In the genomic region with DNA sequence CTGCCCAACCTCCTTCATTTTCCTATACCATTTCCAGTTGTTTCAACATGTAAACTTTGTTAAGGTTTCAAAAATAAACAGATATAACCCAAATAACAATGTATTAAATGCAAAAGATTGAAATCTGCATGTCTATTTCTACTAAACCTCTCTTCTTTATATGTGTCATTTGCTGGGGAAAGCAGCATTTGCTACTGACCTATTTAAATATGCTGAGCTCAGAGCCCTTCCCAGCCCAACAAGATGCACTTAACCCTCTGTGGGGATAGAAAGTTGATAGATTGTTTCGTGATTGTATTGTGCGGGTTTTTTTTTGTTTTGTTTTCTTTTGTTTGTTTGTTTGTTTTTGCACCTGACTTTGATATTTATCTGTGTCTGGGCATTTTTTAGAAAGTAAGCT, we compare ENCODE assay signal across 18 cellular contexts.
DNase-seq lines count a peak whose midpoint lies in the region; ATAC-seq, FAIRE-seq and TF ChIP-seq lines count a peak whose summit lies in the region.
"Had no signal": no experiment of that assay in that cellular context is flagged by ENCODE, and none has a peak within 500 bp of the region (broad histone marks: within the 10 kb centered on the region; RNA-seq: fewer than 3 reads in every experiment).

No MANE protein-coding gene starts in this region.

- TF ChIP-seq EP300 in A549 (IDR thresholded peaks at IDR 0.05) = no peak

- 53% methylated on average over 2 of the region's 2 CpGs for WGBS in A549 (ENCODE audit: missing lambda C conversion rate)

- DNase-seq in A549 (ENCODE audit: low read depth in 1 of 2, low spot score in 1 of 2) = no peak
- no peak for DNase-seq in RWPE2 (ENCODE audit: low spot score)
- DNase-seq in substantia nigra (lab: John Stamatoyannopoulos, UW) = no peak
- no peak for DNase-seq in posterior vena cava (ENCODE audit: low spot score)
- no peak for DNase-seq in SJCRH30
- DNase-seq: 8988T; ACHN; CD4-positive, CD25-positive, alpha-beta regulatory T cell; DMS53; GM23248 had no signal

- POLR2A ChIA-PET in A549 (lab: Yijun Ruan, JAX) = no interaction called here

- CTCF ChIA-PET in A549 (lab: Yijun Ruan, JAX) = interaction anchor here (0.8 to 1.0 kb wide), 2 partner anchors 15 to 265 kb away, joined by 3 read pairs; no protein-coding TSS in a partner anchor

- peak overlapping the region; percentile 62 to 77 for H3K27ac ChIP-seq in A549
- peak overlapping the region; percentile 55 for H3K27ac ChIP-seq in RWPE2 (ENCODE audit: poor library complexity, severe bottlenecking)
- peak overlapping the region; percentile 63 for H3K27ac ChIP-seq in cingulate gyrus (ENCODE audit: low read depth, low read length)
- H3K27ac ChIP-seq in substantia nigra (ENCODE audit: low read depth, low read length, poor library complexity, severe bottlenecking) = peak overlapping the region; percentile 10
- H3K27ac ChIP-seq in SJCRH30 = no peak overlapping the region
- H3K27ac ChIP-seq: BLaER1 treated with 17β-estradiol and CSF1 and Interleukin-3, amounts not matched to agents 10 nM and 100 nM; GM23248 had no signal

- H3K9me3 ChIP-seq in A549 (no peaks in the 10 kb centered on the region), RWPE2 (ENCODE audit: severe bottlenecking) (no peaks in the 10 kb centered on the region), SJCRH30 (replicated peaks) (peaks cover 2% of the 10 kb centered on the region; the same call in 1 of the 2 replicates)

- H3K4me1 ChIP-seq in A549 (peaks cover 88% of the 10 kb centered on the region), RWPE2 (ENCODE audit: insufficient read depth, poor library complexity, severe bottlenecking) (peaks cover 34% of the 10 kb centered on the region), SJCRH30 (peaks cover 11% of the 10 kb centered on the region)
- H3K4me1 ChIP-seq: BLaER1 treated with 17β-estradiol and CSF1 and Interleukin-3, amounts not matched to agents 10 nM and 100 nM had no signal

- ATAC-seq in A549 = 0 out of 6 replicates have a peak, but pooled peaks of 1 of the 2 experiments have one; percentile 22
- no peak for ATAC-seq in RWPE2 (ENCODE audit: low read depth)
- ATAC-seq in GM21367 (IDR thresholded peaks at IDR 0.05; ENCODE audit: unreplicated experiment) = no peak
- ATAC-seq: GM12878, HCT116, HepG2 had no signal

- no peak for TF ChIP-seq RAD21 in A549 (conservative IDR thresholded peaks at IDR 0.05 in 1 of 2, IDR thresholded peaks at IDR 0.05 in 1 of 2)

- H3K4me2 ChIP-seq in A549 = peak overlapping the region; percentile 55
- H3K4me2 ChIP-seq: BLaER1 treated with 17β-estradiol and CSF1 and Interleukin-3, amounts not matched to agents 10 nM and 100 nM had no signal

- intact Hi-C loops in posterior vena cava (cut with DNase I) = no loop called here

- FAIRE-seq in A549 (lab: Jason Lieb, UNC) = no peak
- FAIRE-seq: GM12878, GM18507, H54, HepG2 had no signal

- TF ChIP-seq CTCF in A549 (IDR thresholded peaks at IDR 0.05) (no peak), RWPE2 (IDR thresholded peaks at IDR 0.05; ENCODE audit: poor library complexity, severe bottlenecking) (no peak)

- H3K4me3 ChIP-seq in A549 = no peak overlapping the region
- H3K4me3 ChIP-seq in RWPE2 (ENCODE audit: severe bottlenecking) = no peak overlapping the region
- no peak overlapping the region for H3K4me3 ChIP-seq in SJCRH30
- H3K4me3 ChIP-seq: BLaER1 treated with 17β-estradiol and CSF1 and Interleukin-3, amounts not matched to agents 10 nM and 100 nM; GM12878; GM23248 had no signal

- H3K36me3 ChIP-seq in RWPE2 (ENCODE audit: low read depth) (0 out of 2 replicates have a peak, but pooled peaks cover 4% of the 10 kb centered on the region), SJCRH30 (no peaks in the 10 kb centered on the region)
- H3K36me3 ChIP-seq: BLaER1 treated with 17β-estradiol and CSF1 and Interleukin-3, amounts not matched to agents 10 nM and 100 nM had no signal

- TF ChIP-seq POLR2A in A549 (IDR thresholded peaks at IDR 0.05; ENCODE audit: low read length) = no peak

- H3K27me3 ChIP-seq in RWPE2 (ENCODE audit: insufficient read depth, poor library complexity, severe bottlenecking) (no peaks in the 10 kb centered on the region), SJCRH30 (no peaks in the 10 kb centered on the region)
- H3K27me3 ChIP-seq: BLaER1 treated with 17β-estradiol and CSF1 and Interleukin-3, amounts not matched to agents 10 nM and 100 nM had no signal

TF ChIP-seq in A549, 52 proteins besides CTCF, POLR2A, EP300 and RAD21:
- TF ChIP-seq RFX5 (IDR thresholded peaks at IDR 0.05) = no peak
- TF ChIP-seq BHLHE40 (IDR thresholded peaks at IDR 0.05; ENCODE audit: low read depth, low read length) = no peak
- TF ChIP-seq, protein P1, sequence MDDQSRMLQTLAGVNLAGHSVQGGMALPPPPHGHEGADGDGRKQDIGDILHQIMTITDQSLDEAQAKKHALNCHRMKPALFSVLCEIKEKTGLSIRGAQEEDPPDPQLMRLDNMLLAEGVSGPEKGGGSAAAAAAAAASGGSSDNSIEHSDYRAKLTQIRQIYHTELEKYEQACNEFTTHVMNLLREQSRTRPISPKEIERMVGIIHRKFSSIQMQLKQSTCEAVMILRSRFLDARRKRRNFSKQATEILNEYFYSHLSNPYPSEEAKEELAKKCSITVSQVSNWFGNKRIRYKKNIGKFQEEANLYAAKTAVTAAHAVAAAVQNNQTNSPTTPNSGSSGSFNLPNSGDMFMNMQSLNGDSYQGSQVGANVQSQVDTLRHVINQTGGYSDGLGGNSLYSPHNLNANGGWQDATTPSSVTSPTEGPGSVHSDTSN (IDR thresholded peaks at IDR 0.05) = no peak
- TF ChIP-seq SREBF2 (IDR thresholded peaks at IDR 0.05) = no peak
- TF ChIP-seq, protein P2, sequence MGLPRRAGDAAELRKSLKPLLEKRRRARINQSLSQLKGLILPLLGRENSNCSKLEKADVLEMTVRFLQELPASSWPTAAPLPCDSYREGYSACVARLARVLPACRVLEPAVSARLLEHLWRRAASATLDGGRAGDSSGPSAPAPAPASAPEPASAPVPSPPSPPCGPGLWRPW (IDR thresholded peaks at IDR 0.05) = no peak
- no peak for TF ChIP-seq MAZ (IDR thresholded peaks at IDR 0.05; ENCODE audit: borderline replicate concordance, low read depth, low read length)
- no peak for TF ChIP-seq HEYL (CRISPR knock-in tag; IDR thresholded peaks at IDR 0.05)
- TF ChIP-seq ZFP36 (IDR thresholded peaks at IDR 0.05; ENCODE audit: borderline replicate concordance, partially characterized antibody) = no peak
- no peak for TF ChIP-seq HOXA7 (CRISPR knock-in tag; IDR thresholded peaks at IDR 0.05)
- TF ChIP-seq GATA3 (IDR thresholded peaks at IDR 0.05; ENCODE audit: borderline replicate concordance) = no peak
- TF ChIP-seq, protein P3, sequence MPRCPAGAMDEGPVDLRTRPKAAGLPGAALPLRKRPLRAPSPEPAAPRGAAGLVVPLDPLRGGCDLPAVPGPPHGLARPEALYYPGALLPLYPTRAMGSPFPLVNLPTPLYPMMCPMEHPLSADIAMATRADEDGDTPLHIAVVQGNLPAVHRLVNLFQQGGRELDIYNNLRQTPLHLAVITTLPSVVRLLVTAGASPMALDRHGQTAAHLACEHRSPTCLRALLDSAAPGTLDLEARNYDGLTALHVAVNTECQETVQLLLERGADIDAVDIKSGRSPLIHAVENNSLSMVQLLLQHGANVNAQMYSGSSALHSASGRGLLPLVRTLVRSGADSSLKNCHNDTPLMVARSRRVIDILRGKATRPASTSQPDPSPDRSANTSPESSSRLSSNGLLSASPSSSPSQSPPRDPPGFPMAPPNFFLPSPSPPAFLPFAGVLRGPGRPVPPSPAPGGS (IDR thresholded peaks at IDR 0.05) = no peak
- no peak for TF ChIP-seq TFCP2L1 (CRISPR knock-in tag; IDR thresholded peaks at IDR 0.05)
- TF ChIP-seq, protein P4, sequence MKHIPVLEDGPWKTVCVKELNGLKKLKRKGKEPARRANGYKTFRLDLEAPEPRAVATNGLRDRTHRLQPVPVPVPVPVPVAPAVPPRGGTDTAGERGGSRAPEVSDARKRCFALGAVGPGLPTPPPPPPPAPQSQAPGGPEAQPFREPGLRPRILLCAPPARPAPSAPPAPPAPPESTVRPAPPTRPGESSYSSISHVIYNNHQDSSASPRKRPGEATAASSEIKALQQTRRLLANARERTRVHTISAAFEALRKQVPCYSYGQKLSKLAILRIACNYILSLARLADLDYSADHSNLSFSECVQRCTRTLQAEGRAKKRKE (CRISPR knock-in tag; IDR thresholded peaks at IDR 0.05; ENCODE audit: low read depth) = no peak
- TF ChIP-seq CBX8 (IDR thresholded peaks at IDR 0.05) = no peak
- TF ChIP-seq CHD2 (IDR thresholded peaks at IDR 0.05; ENCODE audit: low read length, partially characterized antibody) = no peak
- TF ChIP-seq ZC3H11A (IDR thresholded peaks at IDR 0.05) = no peak
- no peak for TF ChIP-seq NR3C1 (IDR thresholded peaks at IDR 0.05)
- TF ChIP-seq MYC (IDR thresholded peaks at IDR 0.05; ENCODE audit: borderline replicate concordance, low read length) = no peak
- TF ChIP-seq, protein P5, sequence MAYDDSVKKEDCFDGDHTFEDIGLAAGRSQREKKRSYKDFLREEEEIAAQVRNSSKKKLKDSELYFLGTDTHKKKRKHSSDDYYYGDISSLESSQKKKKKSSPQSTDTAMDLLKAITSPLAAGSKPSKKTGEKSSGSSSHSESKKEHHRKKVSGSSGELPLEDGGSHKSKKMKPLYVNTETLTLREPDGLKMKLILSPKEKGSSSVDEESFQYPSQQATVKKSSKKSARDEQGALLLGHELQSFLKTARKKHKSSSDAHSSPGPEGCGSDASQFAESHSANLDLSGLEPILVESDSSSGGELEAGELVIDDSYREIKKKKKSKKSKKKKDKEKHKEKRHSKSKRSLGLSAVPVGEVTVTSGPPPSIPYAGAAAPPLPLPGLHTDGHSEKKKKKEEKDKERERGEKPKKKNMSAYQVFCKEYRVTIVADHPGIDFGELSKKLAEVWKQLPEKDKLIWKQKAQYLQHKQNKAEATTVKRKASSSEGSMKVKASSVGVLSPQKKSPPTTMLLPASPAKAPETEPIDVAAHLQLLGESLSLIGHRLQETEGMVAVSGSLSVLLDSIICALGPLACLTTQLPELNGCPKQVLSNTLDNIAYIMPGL (CRISPR knock-in tag; IDR thresholded peaks at IDR 0.05; ENCODE audit: borderline replicate concordance) = no peak
- TF ChIP-seq NPAS2 (CRISPR knock-in tag; IDR thresholded peaks at IDR 0.05; ENCODE audit: borderline replicate concordance) = no peak
